ENCODE assay signal across 2 cellular contexts in the genomic region with DNA sequence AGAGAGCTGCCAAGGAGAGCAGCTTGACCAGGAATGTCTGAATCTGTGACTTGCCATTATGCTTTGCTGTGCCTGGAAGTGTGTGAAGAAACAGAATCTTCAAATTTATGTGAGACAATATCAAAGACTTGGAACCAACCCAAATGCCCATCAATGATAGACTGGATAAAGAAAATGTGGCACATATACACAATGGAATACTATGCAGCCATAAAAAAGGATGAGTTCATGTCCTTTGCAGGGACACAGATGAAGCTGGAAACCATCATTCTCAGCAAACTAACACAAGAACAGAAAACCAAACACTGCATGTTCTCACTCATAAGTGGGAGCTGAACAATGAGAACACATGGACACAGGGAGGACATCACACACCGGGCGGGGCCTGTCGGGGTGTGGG. TPM values are rescaled to one million over a fixed set of nuclear protein-coding genes. Genes with fewer than 3 reads are reported as not detected.
"Had no signal": no experiment of that assay in that cellular context is flagged by ENCODE, and none has a peak within 500 bp of the region (broad histone marks: within the 10 kb centered on the region; RNA-seq: fewer than 3 reads in every experiment).

No MANE protein-coding gene starts in this region.

RNA-seq across cellular contexts. Expression of gene OLFML2B, which starts 30.3 kb away (rescaled TPM):
- total RNA-seq: G401, GM12878 had no signal
- polyA plus RNA-seq: GM12878 had no signal
